Comparison of ENCODE assay signal across 29 cellular contexts in the genomic region with DNA sequence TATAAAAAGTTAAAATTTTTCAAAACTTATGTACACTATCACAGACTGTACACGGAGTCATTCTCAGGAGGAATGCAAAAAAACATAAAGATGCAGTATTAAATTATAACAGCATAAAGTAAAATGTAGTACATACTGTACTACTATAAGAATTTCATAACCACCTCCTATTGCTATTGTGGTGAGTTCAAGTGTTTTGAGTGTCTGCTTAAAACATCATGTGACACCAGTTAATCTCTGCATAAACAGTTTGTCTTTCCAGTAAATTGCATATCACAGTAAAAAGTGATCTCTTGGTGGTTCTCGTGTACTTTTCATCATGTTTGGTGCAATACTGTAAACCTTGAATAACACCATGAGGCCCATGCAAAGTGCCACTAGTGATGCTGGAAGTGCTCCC.
"Had no signal": no experiment of that assay in that cellular context is flagged by ENCODE, and none has a peak within 500 bp of the region (broad histone marks: within the 10 kb centered on the region; RNA-seq: fewer than 3 reads in every experiment).

No MANE protein-coding gene starts in this region.

- H3K9me3 ChIP-seq: psoas muscle had no signal

- H3K27ac ChIP-seq: brain microvascular endothelial cell, heart right ventricle, parathyroid adenoma, psoas muscle, sigmoid colon, suprapubic skin, tibial artery, WERI-Rb-1 had no signal

- H3K27me3 Mint-ChIP-seq: activated naive CD8-positive, alpha-beta T cell; dendritic cell treated with granulocyte-macrophage colony-stimulating factor and Interleukin-4, amounts not matched to agents 40 ng/mL and 50 ng/mL, for 4 days; naive thymus-derived CD8-positive, alpha-beta T cell had no signal

- H3K4me1 ChIP-seq: heart right ventricle, parathyroid adenoma, psoas muscle, sigmoid colon, suprapubic skin, tibial artery had no signal

- H3K27me3 ChIP-seq: brain microvascular endothelial cell, heart right ventricle, sigmoid colon, suprapubic skin, tibial artery had no signal

- H3K79me2 ChIP-seq: parathyroid adenoma had no signal

- H3K36me3 ChIP-seq: WERI-Rb-1 had no signal

- DNase-seq: activated CD4-positive, alpha-beta T cell treated with anti-CD3 and anti-CD28 coated beads for 48 hours; activated CD4-positive, alpha-beta T cell treated with anti-CD3 and anti-CD28 coated beads, Interleukin-2, amount 50 U/mL, for 48 hours; activated CD8-positive, alpha-beta memory T cell treated with anti-CD3 and anti-CD28 coated beads for 24 hours; activated effector memory CD4-positive, alpha-beta T cell treated with Interleukin-2 at 50 U/mL for 16 hours; activated naive CD4-positive, alpha-beta T cell treated with Interleukin-2 at 50 U/mL for 16 hours; amniotic stem cell; brain microvascular endothelial cell; caudate nucleus; endodermal cell; foreskin melanocyte; heart right ventricle; left ventricle myocardium superior; naive thymus-derived CD8-positive, alpha-beta T cell; nucleus accumbens; psoas muscle; sigmoid colon; stimulated activated naive CD4-positive, alpha-beta T cell; T-helper 1 cell; tibial artery; WERI-Rb-1 had no signal

- FAIRE-seq: astrocyte, islet of Langerhans had no signal

- H3K4me1 Mint-ChIP-seq: endodermal cell; naive thymus-derived CD8-positive, alpha-beta T cell; neural crest cell had no signal

- H3K27ac Mint-ChIP-seq: activated naive CD8-positive, alpha-beta T cell; endodermal cell; naive thymus-derived CD8-positive, alpha-beta T cell had no signal

- H3K4me3 Mint-ChIP-seq: activated naive CD8-positive, alpha-beta T cell; dendritic cell treated with granulocyte-macrophage colony-stimulating factor and Interleukin-4, amounts not matched to agents 40 ng/mL and 50 ng/mL, for 4 days; endodermal cell; naive thymus-derived CD8-positive, alpha-beta T cell; neural crest cell had no signal

- H3K9ac ChIP-seq: parathyroid adenoma had no signal

- ATAC-seq: activated CD4-positive, CD25-positive, alpha-beta regulatory T cell treated with anti-CD3 and anti-CD28 coated beads, Interleukin-2, amount 50 U/mL, for 24 hours; esophagus mucosa; heart right ventricle; left ventricle myocardium superior; naive thymus-derived CD8-positive, alpha-beta T cell; psoas muscle had no signal

- H2AFZ ChIP-seq: parathyroid adenoma had no signal

- H3K4me3 ChIP-seq: heart right ventricle, psoas muscle, sigmoid colon, suprapubic skin, tibial artery had no signal
